13 cellular contexts compared by ENCODE assay signal in the genomic region with DNA sequence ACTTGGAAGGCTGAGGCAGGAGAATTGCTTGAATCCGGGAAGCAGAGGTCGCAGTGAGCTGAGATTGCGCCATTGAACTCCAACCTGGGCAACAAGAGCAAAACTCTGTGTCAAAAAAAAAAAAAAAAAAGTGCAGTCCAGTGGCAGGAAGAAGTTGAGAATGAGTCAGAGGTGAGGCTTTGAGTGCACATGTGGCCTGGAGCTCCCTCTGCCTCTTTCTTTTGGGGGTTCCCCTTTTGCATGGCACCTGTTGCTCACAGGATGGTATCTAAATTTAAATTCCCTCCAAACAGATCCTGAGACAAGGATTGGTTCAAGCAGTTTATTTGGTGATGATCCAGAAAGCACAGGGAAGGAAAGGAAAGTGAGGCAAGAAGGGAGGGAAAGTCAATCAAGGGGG.
DNase-seq lines count a peak whose midpoint lies in the region; ATAC-seq and TF ChIP-seq lines count a peak whose summit lies in the region.
"Had no signal": no experiment of that assay in that cellular context is flagged by ENCODE, and none has a peak within 500 bp of the region (broad histone marks: within the 10 kb centered on the region; RNA-seq: fewer than 3 reads in every experiment).

No MANE protein-coding gene starts in this region.

- no peaks in the 10 kb centered on the region for H3K9me3 Mint-ChIP-seq in osteocyte (ENCODE audit: unreplicated experiment)
- H3K9me3 Mint-ChIP-seq: central memory CD8-positive, alpha-beta T cell had no signal

- peak; percentile 66 for ATAC-seq in GM18508 (IDR thresholded peaks at IDR 0.05; ENCODE audit: insufficient read depth, unreplicated experiment)
- peak; percentile 59 for ATAC-seq in GM21723 (IDR thresholded peaks at IDR 0.05; ENCODE audit: unreplicated experiment)

- 0 out of 2 replicates have a peak, but pooled peaks cover 6% of the 10 kb centered on the region for H3F3A ChIP-seq in MM.1S (ENCODE audit: insufficient read depth, low read length)

- H3K4me3 Mint-ChIP-seq in osteocyte (ENCODE audit: unreplicated experiment): no peak overlapping the region
- H3K4me3 Mint-ChIP-seq: central memory CD8-positive, alpha-beta T cell had no signal

- H3K9ac ChIP-seq in MM.1S (ENCODE audit: low read length): no peak overlapping the region

- peak overlapping the region; percentile 14; the same call in 1 of the 2 replicates for H3K27ac ChIP-seq in MM.1S (ENCODE audit: low read length)
- H3K27ac ChIP-seq: neutrophil had no signal

- no peaks in the 10 kb centered on the region for H3K9me2 ChIP-seq in MM.1S (replicated peaks; ENCODE audit: insufficient read depth, low read length)

- H3K79me2 ChIP-seq in MM.1S (ENCODE audit: low read length): no peaks in the 10 kb centered on the region

- H3K4me1 ChIP-seq in MM.1S (ENCODE audit: low read length): peaks cover 35% of the 10 kb centered on the region

- H3K27ac Mint-ChIP-seq in osteocyte (ENCODE audit: unreplicated experiment): no peak overlapping the region

- H3K27me3 ChIP-seq in MM.1S (replicated peaks; ENCODE audit: insufficient read depth, low read length): no peaks in the 10 kb centered on the region
- H3K27me3 ChIP-seq: neutrophil had no signal

- H3K4me1 Mint-ChIP-seq in osteocyte (ENCODE audit: unreplicated experiment): peaks cover 24% of the 10 kb centered on the region
- H3K4me1 Mint-ChIP-seq: central memory CD8-positive, alpha-beta T cell had no signal

- TF ChIP-seq CTCF in MM.1S (IDR thresholded peaks at IDR 0.05; ENCODE audit: low read length): no peak
- no peak for TF ChIP-seq CTCF in osteocyte (IDR thresholded peaks at IDR 0.05)

- no peak overlapping the region for H3K4me3 ChIP-seq in MM.1S (ENCODE audit: low read length)

- H3K27me3 Mint-ChIP-seq in osteocyte (ENCODE audit: unreplicated experiment): no peaks in the 10 kb centered on the region
- H3K27me3 Mint-ChIP-seq: central memory CD8-positive, alpha-beta T cell had no signal

- H4K20me1 ChIP-seq in MM.1S (ENCODE audit: insufficient read depth, low read length): no peaks in the 10 kb centered on the region

- no peak overlapping the region for H2AFZ ChIP-seq in MM.1S (ENCODE audit: low read length)

- no peaks in the 10 kb centered on the region for H3K9me3 ChIP-seq in MM.1S (replicated peaks; ENCODE audit: insufficient read depth, low read length)
- H3K9me3 ChIP-seq: neutrophil had no signal

- H3K36me3 Mint-ChIP-seq in osteocyte (ENCODE audit: unreplicated experiment): no peaks in the 10 kb centered on the region

- peak overlapping the region; percentile 26; the same call in 1 of the 2 replicates for H3K4me2 ChIP-seq in MM.1S (ENCODE audit: low read depth, low read length)

- no peaks in the 10 kb centered on the region for H3K36me3 ChIP-seq in MM.1S (replicated peaks; ENCODE audit: insufficient read depth, low read length)
- H3K36me3 ChIP-seq: neutrophil had no signal

- DNase-seq in MM.1S (peak; percentile 81), glomerular visceral epithelial cell (ENCODE audit: extremely low spot score) (peak; percentile 11), osteocyte (ENCODE audit: extremely low spot score, unreplicated experiment) (no peak)
- no peak for DNase-seq in stimulated activated naive CD4-positive, alpha-beta T cell (lab: John Stamatoyannopoulos, UW)
- no peak for DNase-seq in activated T-cell treated with anti-CD3 and anti-CD28 coated beads, Interleukin-2, amount 50 U/mL, for 48 hours
- DNase-seq: hypothalamus; NCI-H1417; Right ventricle myocardium superior; stimulated activated CD4-positive, alpha-beta T cell treated with anti-CD3 and anti-CD28 coated beads, Interleukin-4, amount 100 ng/mL, for 4 hours had no signal

Comparison
In these comparisons a context has a peak if more than half of its experiments do, and no peak if none do; other contexts are left out.
1. DNase-seq: peak in MM.1S (single experiment) and glomerular visceral epithelial cell (single experiment); none in osteocyte (single experiment), stimulated activated naive CD4-positive, alpha-beta T cell (0 of 6) and activated T-cell treated with anti-CD3 and anti-CD28 coated beads, Interleukin-2, amount 50 U/mL, for 48 hours (0 of 2).